Comparison of ENCODE assay signal across 10 cellular contexts in the genomic region with DNA sequence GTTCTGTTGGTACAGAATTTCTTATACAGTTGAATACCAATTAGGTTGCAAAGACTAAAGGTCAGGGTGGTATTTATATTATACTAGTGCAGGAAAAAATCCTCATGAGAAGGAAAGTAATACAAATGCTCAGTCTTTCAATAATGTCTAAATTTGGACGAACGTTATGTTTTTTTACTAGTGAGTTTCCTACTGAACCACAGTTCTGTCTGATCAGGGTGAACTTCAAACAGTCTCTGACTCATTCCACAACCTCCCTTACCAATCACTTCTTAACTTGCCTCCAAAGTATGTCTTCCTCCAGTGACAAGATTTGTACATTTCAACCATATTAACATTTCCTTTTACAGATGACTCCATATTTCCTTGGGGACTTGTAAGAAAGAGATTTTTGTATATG. TPM values are rescaled to one million over a fixed set of nuclear protein-coding genes. Genes with fewer than 3 reads are reported as not detected.
DNase-seq lines count a peak whose midpoint lies in the region; ATAC-seq, FAIRE-seq and TF ChIP-seq lines count a peak whose summit lies in the region.
"Had no signal": no experiment of that assay in that cellular context is flagged by ENCODE, and none has a peak within 500 bp of the region (broad histone marks: within the 10 kb centered on the region; RNA-seq: fewer than 3 reads in every experiment).

No MANE protein-coding gene starts in this region.

- H3K9ac ChIP-seq in colonic mucosa (ENCODE audit: low read depth in 2 of 2, low read length in 2 of 2), result no peak overlapping the region

- H3K4me1 ChIP-seq in pancreas (peaks cover 0 to 17% (median under 1%) of the 10 kb centered on the region in 3 donors), vagina (no peaks in the 10 kb centered on the region), colonic mucosa (no peaks in the 10 kb centered on the region)
- H3K4me1 ChIP-seq: psoas muscle had no signal

- H3K27ac ChIP-seq in pancreas (no peak overlapping the region), vagina (no peak overlapping the region), colonic mucosa (no peak overlapping the region)
- H3K27ac ChIP-seq: psoas muscle had no signal

- H3K9me3 ChIP-seq in pancreas (no peaks in the 10 kb centered on the region), vagina (no peaks in the 10 kb centered on the region), colonic mucosa (no peaks in the 10 kb centered on the region)
- H3K9me3 ChIP-seq: psoas muscle had no signal

- TF ChIP-seq POLR2A in vagina (IDR thresholded peaks at IDR 0.05), result no peak

- no peak for FAIRE-seq in pancreas (lab: Jason Lieb, UNC)

- WGBS in pancreas, 2 donors, result 77 to 89% methylated on average over 2 of the region's 2 CpGs

- H3K4me3 ChIP-seq in choroid plexus epithelial cell (ENCODE audit: low read depth, low read length) (no peak overlapping the region), pancreas (no peak overlapping the region), vagina (no peak overlapping the region), colonic mucosa (no peak overlapping the region)
- H3K4me3 ChIP-seq: psoas muscle had no signal

- ATAC-seq in GM18499 (IDR thresholded peaks at IDR 0.05; ENCODE audit: insufficient read depth, unreplicated experiment) (peak; percentile 98), GM21515 (IDR thresholded peaks at IDR 0.05; ENCODE audit: unreplicated experiment) (peak; percentile 94), HG03432 (IDR thresholded peaks at IDR 0.05; ENCODE audit: unreplicated experiment) (peak; percentile 100), pancreas (no peak)
- ATAC-seq: psoas muscle had no signal

- no peak for TF ChIP-seq CTCF in choroid plexus epithelial cell (conservative IDR thresholded peaks at IDR 0.05; ENCODE audit: low read depth, low read length)
- no peak for TF ChIP-seq CTCF in pancreas (IDR thresholded peaks at IDR 0.05)
- no peak for TF ChIP-seq CTCF in vagina (IDR thresholded peaks at IDR 0.05)
- no peak for TF ChIP-seq CTCF in colonic mucosa (IDR thresholded peaks at IDR 0.05)

- intact Hi-C loops in pancreas (cut with DNase I), result no loop called here
- intact Hi-C loops in vagina (cut with DNase I), result no loop called here
- intact Hi-C loops in colonic mucosa (cut with DNase I), result no loop called here

- DNase-seq in choroid plexus epithelial cell (ENCODE audit: low read depth) (peak; percentile 80), pancreas (no peak), vagina (ENCODE audit: extremely low spot score in 2 of 2) (no peak), SHP77 treated with DMSO at 0.1 percent for 48 hours (lab: John Stamatoyannopoulos, UW) (no peak), colonic mucosa (no peak)
- DNase-seq: NCI-H82, psoas muscle had no signal

- H3K27me3 ChIP-seq in pancreas (no peaks in the 10 kb centered on the region), vagina (no peaks in the 10 kb centered on the region), colonic mucosa (no peaks in the 10 kb centered on the region)

- no peaks in the 10 kb centered on the region for H3K36me3 ChIP-seq in pancreas
- no peaks in the 10 kb centered on the region for H3K36me3 ChIP-seq in vagina
- no peaks in the 10 kb centered on the region for H3K36me3 ChIP-seq in colonic mucosa

RNA-seq across cellular contexts. Expression of a gene that starts 3.4 kb away (rescaled TPM):
- total RNA-seq in pancreas (not detected), vagina (not detected), colonic mucosa (not detected)
- polyA plus RNA-seq in pancreas, result not detected
- total RNA-seq: psoas muscle had no signal
- polyA plus RNA-seq: psoas muscle had no signal

RNA-seq across cellular contexts. Expression of a gene that starts 36.3 kb away (rescaled TPM):
- 10 to 100 TPM; 25.2 to 62.1 (median 38.6) TPM for total RNA-seq in pancreas
- 10 to 100 TPM; 14.7 to 29.3 TPM for polyA plus RNA-seq in pancreas
- total RNA-seq in vagina, result 35.6 TPM
- 10 to 100 TPM; 49.6 to 81.3 TPM for total RNA-seq in colonic mucosa

Comparison
In these comparisons a context has a peak if more than half of its experiments do, and no peak if none do; other contexts are left out.
1. ATAC-seq: peak in GM18499 (single experiment), GM21515 (single experiment) and HG03432 (single experiment); none in pancreas (0 of 4).